Comparison of ENCODE assay signal across 20 cellular contexts in the genomic region with DNA sequence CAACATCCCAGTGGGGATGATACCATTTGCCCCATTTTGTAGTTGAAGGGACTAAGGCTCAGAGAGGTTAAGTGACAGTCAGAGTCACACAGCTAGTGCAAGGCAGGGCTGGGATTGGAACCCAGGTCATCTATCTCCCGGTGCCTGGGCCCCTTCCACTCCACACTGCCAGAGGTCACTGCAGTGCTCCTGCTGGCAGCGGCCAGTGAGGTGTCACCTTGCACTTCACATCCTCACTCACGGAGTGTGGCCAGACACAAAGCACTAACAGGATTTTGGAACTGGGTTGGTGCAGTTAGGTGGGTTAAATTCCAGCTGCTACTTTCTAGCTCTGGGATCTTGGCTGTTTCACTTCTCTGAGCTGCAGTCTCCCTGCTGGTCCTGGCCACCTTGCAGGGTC.
DNase-seq lines count a peak whose midpoint lies in the region; ATAC-seq and TF ChIP-seq lines count a peak whose summit lies in the region.
"Had no signal": no experiment of that assay in that cellular context is flagged by ENCODE, and none has a peak within 500 bp of the region (broad histone marks: within the 10 kb centered on the region; RNA-seq: fewer than 3 reads in every experiment).

No MANE protein-coding gene starts in this region.

- CTCF ChIA-PET in IMR-90 (lab: Yijun Ruan, JAX) = interaction anchor here (0.9 to 2.0 kb wide), 3 partner anchors 112 to 258 kb away, joined by 3 to 10 read pairs (median 7); no protein-coding TSS in a partner anchor

- no peak overlapping the region for H2BK15ac ChIP-seq in IMR-90 (ENCODE audit: low read depth, low read length)

- no peak overlapping the region for H2AFZ ChIP-seq in IMR-90 (replicated peaks; ENCODE audit: low read length, poor library complexity)
- H2AFZ ChIP-seq: PC-9 had no signal

- no peak for TF ChIP-seq RAD21 in IMR-90 (IDR thresholded peaks at IDR 0.05; ENCODE audit: low read length)

- no peak overlapping the region for H2BK20ac ChIP-seq in IMR-90 (ENCODE audit: low read depth, low read length)

- no TSS peak for BruUV-seq in IMR-90 (replicated peaks; lab: Mats Ljungman, UMichigan)

- peak overlapping the region; percentile 14; the same call in 1 of the 2 replicates for H4K5ac ChIP-seq in IMR-90 (ENCODE audit: low read depth, low read length)

- peak; percentile 5 to 41 for ATAC-seq in left cardiac atrium
- no peak for ATAC-seq in IMR-90 (ENCODE audit: low read depth)
- ATAC-seq in HG02870 (IDR thresholded peaks at IDR 0.05; ENCODE audit: unreplicated experiment) = no peak
- no peak for ATAC-seq in HG02571 (IDR thresholded peaks at IDR 0.05; ENCODE audit: unreplicated experiment)
- ATAC-seq: Right ventricle myocardium inferior had no signal

- H3K36me3 ChIP-seq in IMR-90 (ENCODE audit: control insufficient read depth, insufficient read depth, low read length) = no peaks in the 10 kb centered on the region
- H3K36me3 ChIP-seq: BE2C had no signal

- dilution Hi-C loops in IMR-90 (cut with HindIII; ENCODE audit: low sequenced_read_pairs, unreplicated experiment) = no loop called here

- no peak for DNase-seq in left cardiac atrium
- DNase-seq in cardiac septum (ENCODE audit: low spot score) = no peak
- no peak for DNase-seq in IMR-90
- DNase-seq in dorsolateral prefrontal cortex = no peak
- DNase-seq: 8988T; ACHN; BE2C; CD8-positive, alpha-beta memory T cell; DMS153; DND-41; NCI-H1092; NCI-H1417 treated with DMSO at 0.1 percent for 48 hours; NCI-H2081; NCI-H748 treated with DMSO at 0.1 percent for 48 hours; NK-92 treated with Interleukin-12 subunit alpha and Interleukin-12 subunit beta, amount 100 ng/mL, for 24 hours; PC-9 had no signal

- H4K20me1 ChIP-seq in IMR-90 (ENCODE audit: insufficient read depth, low read length) = no peaks in the 10 kb centered on the region

- no CpG with 5 or more reads among the region's 3 CpGs for WGBS in IMR-90 (ENCODE audit: extremely low coverage in 2 of 2, insufficient read length in 1 of 2), 2 experiments

- H3K9me1 ChIP-seq in IMR-90 (ENCODE audit: insufficient read depth, low read length) = 0 out of 2 replicates have a peak, but pooled peaks cover 7% of the 10 kb centered on the region

- no peak overlapping the region; the same call in 1 of the 2 replicates for H2BK120ac ChIP-seq in IMR-90 (ENCODE audit: low read depth, low read length)

- H3K4ac ChIP-seq in IMR-90 (ENCODE audit: low read depth, low read length) = no peak overlapping the region

- no peak overlapping the region for H4K91ac ChIP-seq in IMR-90 (ENCODE audit: insufficient read depth, low read depth, low read length)

- no peak for TF ChIP-seq POLR2A in IMR-90 (IDR thresholded peaks at IDR 0.05; ENCODE audit: low read depth, low read length)

- no peak overlapping the region for H2AK5ac ChIP-seq in IMR-90 (ENCODE audit: low read depth, low read length)

- no peaks in the 10 kb centered on the region for H3K9me3 ChIP-seq in IMR-90 (ENCODE audit: control insufficient read depth, insufficient read depth, low read length)
- H3K9me3 ChIP-seq: BE2C had no signal

- peak overlapping the region; percentile 37; the same call in 1 of the 2 replicates for H3K18ac ChIP-seq in IMR-90 (ENCODE audit: low read depth, low read length)

- H3K4me3 ChIP-seq in IMR-90 (ENCODE audit: insufficient read depth, low read depth, low read length) (no peak overlapping the region), dorsolateral prefrontal cortex (no peak overlapping the region)
- H3K4me3 ChIP-seq: PC-9 had no signal

- H3K56ac ChIP-seq in IMR-90 (ENCODE audit: extremely low read depth, insufficient read depth, low read length) = no peak overlapping the region

- POLR2A ChIA-PET in IMR-90 (lab: Charles Lee; ENCODE audit: unreplicated experiment) = no interaction called here

- in situ Hi-C loops in IMR-90 (cut with MboI; ENCODE audit: low sequenced_read_pairs) = loop anchor here (5.0 kb wide), 1 partner anchor 262 kb away; no protein-coding TSS in a partner anchor

- TF ChIP-seq CTCF in IMR-90 (conservative IDR thresholded peaks at IDR 0.05; ENCODE audit: low read depth, low read length) = no peak
- no peak for TF ChIP-seq CTCF in dorsolateral prefrontal cortex (IDR thresholded peaks at IDR 0.05 in 54 of 56, conservative IDR thresholded peaks at IDR 0.05 in 2 of 56; ENCODE audit: low read depth in 1 of 56, partially characterized antibody in 56 of 56)

- H3K4me2 ChIP-seq in IMR-90 (ENCODE audit: low read depth, low read length) = peak overlapping the region; percentile 5; the same call in 1 of the 2 replicates
- H3K4me2 ChIP-seq: PC-9 had no signal

- no peak overlapping the region for H2AK9ac ChIP-seq in IMR-90 (replicated peaks; ENCODE audit: low read depth, low read length, poor library complexity)

- intact Hi-C loops in left cardiac atrium (cut with DNase I) = no loop called here
- intact Hi-C loops in cardiac septum (cut with DNase I) = no loop called here
- intact Hi-C loops in IMR-90 (cut with micrococcal nuclease) = loop anchor here (5.0 kb wide), 2 partner anchors 82 to 112 kb away; no protein-coding TSS in a partner anchor
- intact Hi-C loops in dorsolateral prefrontal cortex (cut with DNase I) = loop anchor here (2.0 to 10.0 kb wide), 3 partner anchors 114 to 258 kb away; partner anchors contain the start of gene STOX2 (in 1 of the 2)

- peak overlapping the region; percentile 70; the same call in 1 of the 2 replicates for H3K27ac ChIP-seq in IMR-90 (ENCODE audit: insufficient read depth, low read length)
- peak overlapping the region in 53 of 59 donors; percentile 1 to 89 (median 58) for H3K27ac ChIP-seq in dorsolateral prefrontal cortex
- H3K27ac ChIP-seq in temporal lobe (ENCODE audit: low read depth, low read length) = peak overlapping the region; percentile 23
- H3K27ac ChIP-seq: PC-9 had no signal

- no peak overlapping the region for H2BK5ac ChIP-seq in IMR-90 (ENCODE audit: low read depth, low read length, poor library complexity, severe bottlenecking)

- H3K9ac ChIP-seq in IMR-90 (ENCODE audit: low read depth, low read length) = no peak overlapping the region

- H3K27me3 ChIP-seq in IMR-90 (ENCODE audit: control insufficient read depth, insufficient read depth, low read length) (no peaks in the 10 kb centered on the region; the same call in 1 of the 2 replicates), dorsolateral prefrontal cortex (no peaks in the 10 kb centered on the region)
- H3K27me3 ChIP-seq: BE2C had no signal

- H3K79me1 ChIP-seq in IMR-90 (ENCODE audit: low read depth in 1 of 2, low read length in 2 of 2) = no peaks in the 10 kb centered on the region

- no peak overlapping the region for H4K8ac ChIP-seq in IMR-90 (ENCODE audit: low read depth in 2 of 2, low read length in 2 of 2)

- H3K23ac ChIP-seq in IMR-90 (ENCODE audit: low read depth, low read length) = no peak overlapping the region

- H3K4me1 ChIP-seq in IMR-90 (ENCODE audit: control insufficient read depth, insufficient read depth, low read length) = peaks cover 18% of the 10 kb centered on the region; the same call in 1 of the 2 replicates

- H3K14ac ChIP-seq in IMR-90 (replicated peaks; ENCODE audit: low read depth, low read length) = no peak overlapping the region

TF ChIP-seq in IMR-90, 13 proteins besides CTCF, POLR2A, EP300 and RAD21:
- TF ChIP-seq MAZ (IDR thresholded peaks at IDR 0.05; ENCODE audit: borderline replicate concordance, low read depth, low read length) (no peak), CHD1 (IDR thresholded peaks at IDR 0.05; ENCODE audit: low read depth, low read length) (no peak), RFX5 (IDR thresholded peaks at IDR 0.05; ENCODE audit: low read depth, low read length) (no peak), BHLHE40 (IDR thresholded peaks at IDR 0.05; ENCODE audit: low read depth, low read length) (no peak), CEBPB (IDR thresholded peaks at IDR 0.05; ENCODE audit: low read depth, low read length) (no peak), RCOR1 (IDR thresholded peaks at IDR 0.05; ENCODE audit: insufficient replicate concordance, low read length) (no peak), MAFK (IDR thresholded peaks at IDR 0.05; ENCODE audit: low read depth, low read length) (no peak), USF2 (IDR thresholded peaks at IDR 0.05; ENCODE audit: low read depth, low read length) (no peak), NFE2L2 (IDR thresholded peaks at IDR 0.05; ENCODE audit: low read depth, low read length) (no peak), SMC3 (IDR thresholded peaks at IDR 0.05; ENCODE audit: low read depth, low read length) (no peak), FOS (IDR thresholded peaks at IDR 0.05; ENCODE audit: low read depth, low read length) (no peak), MXI1 (IDR thresholded peaks at IDR 0.05; ENCODE audit: borderline replicate concordance, low read depth, low read length) (no peak)
- TF ChIP-seq, protein P1, sequence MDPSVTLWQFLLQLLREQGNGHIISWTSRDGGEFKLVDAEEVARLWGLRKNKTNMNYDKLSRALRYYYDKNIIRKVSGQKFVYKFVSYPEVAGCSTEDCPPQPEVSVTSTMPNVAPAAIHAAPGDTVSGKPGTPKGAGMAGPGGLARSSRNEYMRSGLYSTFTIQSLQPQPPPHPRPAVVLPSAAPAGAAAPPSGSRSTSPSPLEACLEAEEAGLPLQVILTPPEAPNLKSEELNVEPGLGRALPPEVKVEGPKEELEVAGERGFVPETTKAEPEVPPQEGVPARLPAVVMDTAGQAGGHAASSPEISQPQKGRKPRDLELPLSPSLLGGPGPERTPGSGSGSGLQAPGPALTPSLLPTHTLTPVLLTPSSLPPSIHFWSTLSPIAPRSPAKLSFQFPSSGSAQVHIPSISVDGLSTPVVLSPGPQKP (IDR thresholded peaks at IDR 0.05; ENCODE audit: borderline replicate concordance, low read depth, low read length) = no peak

Comparison
In these comparisons a context has a peak if more than half of its experiments do, and no peak if none do; other contexts are left out.
1. ATAC-seq: peak in left cardiac atrium (2 of 2); none in IMR-90 (single experiment), HG02870 (single experiment) and HG02571 (single experiment).
2. intact Hi-C loops: an anchor here in IMR-90 (5.0 kb wide) and dorsolateral prefrontal cortex (2.0 to 10.0 kb wide); none called in left cardiac atrium and cardiac septum.
3. Peak in every context shown above with its lines, with median percentiles within 50 percentile points of each other: H3K27ac ChIP-seq.